ENCODE assay signal across 9 cellular contexts in the genomic region with DNA sequence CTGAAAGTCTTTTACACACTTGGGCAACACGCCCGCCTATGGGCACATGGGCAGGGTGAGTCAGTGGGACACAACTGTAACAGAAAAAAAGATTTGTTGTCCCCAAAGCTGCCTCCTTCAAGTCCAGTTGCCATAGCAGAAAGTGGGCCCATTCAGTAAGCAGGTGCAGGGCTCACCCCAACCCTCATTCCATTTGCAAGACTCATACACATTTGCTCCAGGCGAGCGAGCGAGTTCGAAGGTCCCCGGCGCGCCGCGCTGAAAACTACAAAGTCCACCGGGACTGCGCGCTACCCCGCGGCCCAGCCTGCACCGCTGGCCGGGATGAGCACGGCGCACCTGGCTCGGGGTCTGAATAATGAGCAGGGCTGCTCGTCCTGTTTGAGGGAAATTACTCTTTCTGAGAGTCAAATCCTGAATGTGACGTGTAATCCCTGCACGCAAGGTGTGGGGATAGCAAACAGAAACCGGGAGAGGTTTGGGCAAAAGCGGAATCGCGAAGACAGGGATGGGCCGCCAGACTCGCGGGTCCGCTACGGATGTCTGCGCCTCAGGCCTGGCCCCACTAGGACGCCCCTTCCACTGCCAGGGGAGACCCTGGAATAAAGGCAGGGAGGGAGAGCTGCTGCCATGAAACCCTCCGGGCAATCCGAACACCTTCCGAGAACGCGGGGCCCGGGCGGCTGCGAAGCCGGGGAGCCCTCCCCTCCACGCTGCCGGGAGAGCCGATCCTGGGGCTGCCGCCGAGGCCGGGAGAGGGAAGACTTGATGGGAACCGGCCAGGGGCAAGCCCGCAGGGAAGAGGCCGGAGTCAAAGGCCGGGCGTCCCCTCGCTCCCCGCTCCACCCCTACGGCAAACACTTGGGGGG. TPM values are rescaled to one million over a fixed set of nuclear protein-coding genes. Genes with fewer than 3 reads are reported as not detected.
A peak's percentile ranks its signal among the peaks of the same experiment; 100 is the strongest.
DNase-seq lines count a peak whose midpoint lies in the region; ATAC-seq and TF ChIP-seq lines count a peak whose summit lies in the region.
"Had no signal": no experiment of that assay in that cellular context is flagged by ENCODE, and none has a peak within 500 bp of the region (broad histone marks: within the 10 kb centered on the region; RNA-seq: fewer than 3 reads in every experiment).

No MANE protein-coding gene starts in this region.

- no peak overlapping the region for H2AK5ac ChIP-seq in trophoblast cell (ENCODE audit: low read length)

- H3K4me2 ChIP-seq in trophoblast cell (ENCODE audit: low read length) = peak overlapping the region; percentile 85

- H3K27me3 ChIP-seq in WERI-Rb-1 (ENCODE audit: insufficient read depth, low read depth, severe bottlenecking) = no peaks in the 10 kb centered on the region
- peaks cover 43% of the 10 kb centered on the region for H3K27me3 ChIP-seq in left ventricle myocardium inferior (ENCODE audit: low read depth)
- no peaks in the 10 kb centered on the region for H3K27me3 ChIP-seq in trophoblast cell (ENCODE audit: insufficient read depth, low read length)

- CTCF ChIA-PET in HEK293T (lab: Yijun Ruan, JAX) = no interaction called here

- no peak overlapping the region for H4K8ac ChIP-seq in trophoblast cell (ENCODE audit: low read depth, low read length)

- H3K14ac ChIP-seq in trophoblast cell (ENCODE audit: low read length) = no peak overlapping the region

- H3K4me3 ChIP-seq in WERI-Rb-1 (ENCODE audit: low read depth, low read length) = peak overlapping the region; percentile 97
- H3K4me3 ChIP-seq in left ventricle myocardium inferior = peak overlapping the region; percentile 70
- peak overlapping the region; percentile 80 for H3K4me3 ChIP-seq in trophoblast cell (ENCODE audit: low read depth, low read length)

- no peak overlapping the region for H2BK5ac ChIP-seq in trophoblast cell (ENCODE audit: low read depth, low read length, poor library complexity)

- H2BK12ac ChIP-seq in trophoblast cell (ENCODE audit: low read length) = no peak overlapping the region

- H3K4ac ChIP-seq in trophoblast cell (ENCODE audit: low read depth, low read length) = no peak overlapping the region

- H3K9me3 ChIP-seq in WERI-Rb-1 (ENCODE audit: severe bottlenecking) (no peaks in the 10 kb centered on the region), left ventricle myocardium inferior (replicated peaks) (no peaks in the 10 kb centered on the region), trophoblast cell (ENCODE audit: insufficient read depth, low read depth, low read length) (no peaks in the 10 kb centered on the region)

- H3K36me3 ChIP-seq in WERI-Rb-1 (peaks cover 4% of the 10 kb centered on the region; the same call in 1 of the 2 replicates), left ventricle myocardium inferior (no peaks in the 10 kb centered on the region), trophoblast cell (ENCODE audit: control insufficient read depth in 1 of 2, insufficient read depth in 2 of 2, low read length in 2 of 2) (no peaks in the 10 kb centered on the region)

- H3K18ac ChIP-seq in trophoblast cell (ENCODE audit: low read length) = no peak overlapping the region

- H3K79me1 ChIP-seq in trophoblast cell (ENCODE audit: low read length) = peaks cover 5% of the 10 kb centered on the region

- H2BK120ac ChIP-seq in trophoblast cell (ENCODE audit: insufficient read depth, low read length, poor library complexity) = no peak overlapping the region

- H4K91ac ChIP-seq in trophoblast cell (ENCODE audit: low read depth, low read length) = no peak overlapping the region

- no peak overlapping the region for H4K12ac ChIP-seq in trophoblast cell (ENCODE audit: low read depth, low read length)

- H3K79me2 ChIP-seq in trophoblast cell (ENCODE audit: control insufficient read depth, insufficient read depth, low read length, poor library complexity) = peaks cover 4% of the 10 kb centered on the region

- no peak overlapping the region for H3K23ac ChIP-seq in trophoblast cell (ENCODE audit: low read length)

- peak overlapping the region; percentile 7 for H2AFZ ChIP-seq in trophoblast cell (ENCODE audit: insufficient read depth, low read length, poor library complexity)

- TF ChIP-seq CTCF in WERI-Rb-1 (IDR thresholded peaks at IDR 0.05; ENCODE audit: low read depth, low read length) (no peak), left ventricle myocardium inferior (IDR thresholded peaks at IDR 0.05; ENCODE audit: borderline replicate concordance) (no peak)

- intact Hi-C loops in left ventricle myocardium inferior (cut with micrococcal nuclease) = no loop called here

- DNase-seq in HEK293T (ENCODE audit: extremely low spot score) (peak; percentile 30), WERI-Rb-1 (peak; percentile 28), left ventricle myocardium inferior (peak; percentile 30), trophoblast cell (peak; percentile 83), T-helper 1 cell (no peak)
- no peak for DNase-seq in activated CD8-positive, alpha-beta memory T cell treated with anti-CD3 and anti-CD28 coated beads, Interleukin-2, amount 50 U/mL, for 4 hours
- no peak for DNase-seq in stimulated activated naive CD4-positive, alpha-beta T cell (lab: John Stamatoyannopoulos, UW)

- no peak for ATAC-seq in HG03520 (IDR thresholded peaks at IDR 0.05; ENCODE audit: unreplicated experiment)

- H3K4me1 ChIP-seq in left ventricle myocardium inferior = peaks cover 42% of the 10 kb centered on the region
- peaks cover 6% of the 10 kb centered on the region in 2 experiments for H3K4me1 ChIP-seq in trophoblast cell (ENCODE audit: control insufficient read depth in 1 of 2, insufficient read depth in 2 of 2, low read length in 2 of 2)

- POLR2A ChIA-PET in HEK293T (lab: Yijun Ruan, JAX) = no interaction called here

- no CpG with 5 or more reads among the region's 58 CpGs for WGBS in trophoblast cell (ENCODE audit: extremely low coverage, insufficient coverage, insufficient read length)

- H3K9ac ChIP-seq in trophoblast cell (ENCODE audit: low read length) = peak overlapping the region; percentile 37

- H3K27ac ChIP-seq in WERI-Rb-1 (peak overlapping the region; percentile 95), left ventricle myocardium inferior (replicated peaks) (peak overlapping the region; percentile 81), trophoblast cell (ENCODE audit: low read depth, low read length) (no peak overlapping the region)

TF ChIP-seq in HEK293T, 16 proteins besides CTCF, POLR2A, EP300 and RAD21:
- TF ChIP-seq L3MBTL2 (conservative IDR thresholded peaks at IDR 0.05) (peak; percentile 25; the same call in 1 of the 2 replicates), FOXK2 (IDR thresholded peaks at IDR 0.05) (no peak)

RNA-seq across cellular contexts. Expression of a gene that starts 1.0 kb away (rescaled TPM):
- 77.1 TPM for total RNA-seq in left ventricle myocardium inferior
- 21.2 and 22.2 TPM in 2 replicates for polyA plus RNA-seq in trophoblast cell (2013)
- total RNA-seq: pulmonary artery endothelial cell had no signal

Comparison
In these comparisons a context has a peak if more than half of its experiments do, and no peak if none do; other contexts are left out.
1. DNase-seq: peak in HEK293T (single experiment), WERI-Rb-1 (single experiment), left ventricle myocardium inferior (single experiment) and trophoblast cell (2 of 2); none in T-helper 1 cell (0 of 5), activated CD8-positive, alpha-beta memory T cell treated with anti-CD3 and anti-CD28 coated beads, Interleukin-2, amount 50 U/mL, for 4 hours (single experiment) and stimulated activated naive CD4-positive, alpha-beta T cell (0 of 6).
2. Peak in every context shown above with its lines, with median percentiles within 50 percentile points of each other: H3K4me3 ChIP-seq.